Comparison of ENCODE assay signal across 1 cellular context in genomic region chr16:5336898-5337297, GRCh38.
TF ChIP-seq lines count a peak whose summit lies in the region.

No MANE protein-coding gene starts in this region.

TF ChIP-seq in SK-N-SH treated with all-trans-retinoic acid at 6 μM for 48 hours, 23 proteins besides CTCF, POLR2A, EP300 and RAD21 (continued from another document):
- TF ChIP-seq CSRNP3 (CRISPR knock-in tag; IDR thresholded peaks at IDR 0.05) (no peak), POU6F1 (CRISPR knock-in tag; IDR thresholded peaks at IDR 0.05; ENCODE audit: borderline replicate concordance, low read depth) (no peak)
